In genomic region chr6:75952132-75952531, GRCh38 we compare ENCODE assay signal across 1 cellular context.
TF ChIP-seq lines count a peak whose summit lies in the region.

No MANE protein-coding gene starts in this region.

TF ChIP-seq in K562, 482 proteins besides CTCF, POLR2A, EP300 and RAD21:
- TF ChIP-seq PBX2 (CRISPR knock-in tag; IDR thresholded peaks at IDR 0.05; ENCODE audit: low read depth) (no peak), PBX2 (tag; conservative IDR thresholded peaks at IDR 0.05; ENCODE audit: low read depth) (peak; percentile 64), NR4A1 (CRISPR knock-in tag; IDR thresholded peaks at IDR 0.05) (no peak), NR4A1 (tag; IDR thresholded peaks at IDR 0.05) (no peak)
